In genomic region chr20:38209054-38209675, GRCh38 we compare ENCODE assay signal across 1 cellular context.
TF ChIP-seq lines count a peak whose summit lies in the region.

No MANE protein-coding gene starts in this region.

TF ChIP-seq in K562, 482 proteins besides CTCF, POLR2A, EP300 and RAD21:
- TF ChIP-seq NFIC (IDR thresholded peaks at IDR 0.05) (peak; percentile 47; the same call in 1 of the 2 replicates), RBM25 (IDR thresholded peaks at IDR 0.05; ENCODE audit: low read depth, low read length, severe bottlenecking) (peak; percentile 40), TBL1XR1 (IDR thresholded peaks at IDR 0.05; ENCODE audit: low read length in 2 of 2) (no peak)
